8 cellular contexts compared by ENCODE assay signal in genomic region chr14:76773188-76773885, GRCh38. TPM values are rescaled to one million over a fixed set of nuclear protein-coding genes. Genes with fewer than 3 reads are reported as not detected.
A peak's percentile ranks its signal among the peaks of the same experiment; 100 is the strongest.
DNase-seq lines count a peak whose midpoint lies in the region; ATAC-seq, FAIRE-seq and TF ChIP-seq lines count a peak whose summit lies in the region.

No MANE protein-coding gene starts in this region.

- ATAC-seq in pancreas (peak; percentile 62 to 92 (median 78)), GM18517 (IDR thresholded peaks at IDR 0.05; ENCODE audit: unreplicated experiment) (no peak), GM18909 (IDR thresholded peaks at IDR 0.05; ENCODE audit: poor library complexity, unreplicated experiment) (no peak), HG02678 (IDR thresholded peaks at IDR 0.05; ENCODE audit: unreplicated experiment) (no peak)

- H3K36me3 ChIP-seq in pancreas: no peaks in the 10 kb centered on the region

- FAIRE-seq in pancreas (lab: Jason Lieb, UNC): no peak

- peaks cover 0 to 12% (median 0%) of the 10 kb centered on the region in 3 donors for H3K4me1 ChIP-seq in pancreas

- peak; percentile 17 for TF ChIP-seq CTCF in fibroblast of villous mesenchyme (IDR thresholded peaks at IDR 0.05; ENCODE audit: insufficient read depth, low read depth, low read length)
- TF ChIP-seq CTCF in pancreas (IDR thresholded peaks at IDR 0.05): no peak

- DNase-seq in HK-2 (ENCODE audit: unreplicated experiment) (peak; percentile 63), UCSD-AML1 (lab: John Stamatoyannopoulos, UW; ENCODE audit: unreplicated experiment) (peak; percentile 83), fibroblast of villous mesenchyme (ENCODE audit: low read depth) (peak; percentile 83), pancreas (peak in 5 of 6 donors; percentile 27 to 79 (median 56)), activated gamma-delta T cell (lab: John Stamatoyannopoulos, UW) (no peak)

- no peaks in the 10 kb centered on the region for H3K9me3 ChIP-seq in pancreas

- H3K4me3 ChIP-seq in fibroblast of villous mesenchyme (ENCODE audit: low read depth, low read length): no peak overlapping the region
- H3K4me3 ChIP-seq in pancreas: no peak overlapping the region

- H3K27ac ChIP-seq in pancreas: peak overlapping the region in 2 of 4 donors; percentile 60 to 62

- WGBS in pancreas, 2 donors: 19 to 30% methylated on average over 8 of the region's 8 CpGs

- H3K27me3 ChIP-seq in pancreas: no peaks in the 10 kb centered on the region

- intact Hi-C loops in pancreas (cut with DNase I): loop anchor here in 1 of 3 donors (10.0 kb wide), 1 partner anchor 59 kb away; no protein-coding TSS in a partner anchor

RNA-seq across cellular contexts. Expression of gene VASH1, which starts 12.1 kb away (rescaled TPM):
- total RNA-seq in fibroblast of villous mesenchyme (3.9 and 5.8 TPM in 2 replicates), pancreas (10 to 100 TPM in 1 of 6 donors, 1 to 10 TPM in 5; 1.6 to 15.0 (median 2.6) TPM)
- polyA plus RNA-seq in pancreas: 1 to 10 TPM; 6.0 to 7.5 TPM

RNA-seq across cellular contexts. Expression of gene ANGEL1, which starts 39.3 kb away (rescaled TPM):
- total RNA-seq in fibroblast of villous mesenchyme (6.8 and 10.4 TPM in 2 replicates), pancreas (10 to 100 TPM; 25.8 to 40.1 (median 32.4) TPM)
- 10 to 100 TPM; 28.9 to 30.6 TPM for polyA plus RNA-seq in pancreas

RNA-seq across cellular contexts. Expression of gene LRRC74A, which starts 52.9 kb away (rescaled TPM):
- not detected in 2 replicates for total RNA-seq in fibroblast of villous mesenchyme
- not detected for total RNA-seq in pancreas
- polyA plus RNA-seq in pancreas: under 1 TPM in 1 of 2 donors, not detected in 1; 0.07 TPM

Comparison
In these comparisons a context has a peak if more than half of its experiments do, and no peak if none do; other contexts are left out.
1. ATAC-seq: peak in pancreas (4 of 4); none in GM18517 (single experiment), GM18909 (single experiment) and HG02678 (single experiment).